ENCODE assay signal across 8 cellular contexts in genomic region chrX:18886005-18886343, GRCh38.
DNase-seq lines count a peak whose midpoint lies in the region; ATAC-seq and TF ChIP-seq lines count a peak whose summit lies in the region.

No MANE protein-coding gene starts in this region.

- peak overlapping the region; percentile 64 for H3K4me3 ChIP-seq in thoracic aorta
- no peak overlapping the region for H3K4me3 ChIP-seq in testis

- ATAC-seq in HG02885 (IDR thresholded peaks at IDR 0.05; ENCODE audit: poor library complexity, unreplicated experiment) (peak; percentile 29), thoracic aorta (ENCODE audit: insufficient number of reproducible peaks, low FRiP score, low read depth) (no peak)

- intact Hi-C loops in testis (cut with DNase I; ENCODE audit: low total_unique reads) = no loop called here

- H3K4me1 ChIP-seq in thoracic aorta (ENCODE audit: control insufficient read depth in 1 of 2, low read depth in 2 of 2) (peaks cover 14 to 53% of the 10 kb centered on the region in 2 donors), testis (peaks cover 5% of the 10 kb centered on the region)

- H3K9me3 ChIP-seq in thoracic aorta (no peaks in the 10 kb centered on the region), testis (no peaks in the 10 kb centered on the region)

- H3K36me3 ChIP-seq in thoracic aorta (no peaks in the 10 kb centered on the region), testis (ENCODE audit: low read depth, missing control alignments) (no peaks in the 10 kb centered on the region)

- no peaks in the 10 kb centered on the region for H3K27me3 ChIP-seq in thoracic aorta (replicated peaks; ENCODE audit: insufficient read depth)
- no peaks in the 10 kb centered on the region for H3K27me3 ChIP-seq in testis

- DNase-seq in NCI-H1417 (lab: John Stamatoyannopoulos, UW) = peak in 2 of 3 experiments; percentile 70 to 74
- DNase-seq in NCI-H1417 treated with DMSO at 0.1 percent for 48 hours (lab: John Stamatoyannopoulos, UW) = no peak
- DNase-seq in activated CD4-positive, CD25-positive, alpha-beta regulatory T cell treated with anti-CD3 and anti-CD28 coated beads, Interleukin-2, amount 50 U/mL, for 72 hours = peak; percentile 37
- DNase-seq in iris pigment epithelial cell (ENCODE audit: low read depth) = peak; percentile 4
- DNase-seq in thoracic aorta (ENCODE audit: low spot score) = no peak
- DNase-seq in testis = no peak
- no peak for DNase-seq in activated CD4-positive, alpha-beta T cell treated with anti-CD3 and anti-CD28 coated beads for 48 hours

- peak overlapping the region; percentile 92 to 95 for H3K27ac ChIP-seq in thoracic aorta
- peak overlapping the region in 1 of 2 donors; percentile 78 for H3K27ac ChIP-seq in testis

- 15 to 25% methylated on average over 6 to 12 of the region's 12 CpGs for WGBS in testis, 2 donors

- no peak for TF ChIP-seq CTCF in thoracic aorta (IDR thresholded peaks at IDR 0.05)
- no peak for TF ChIP-seq CTCF in testis (IDR thresholded peaks at IDR 0.05)

- TF ChIP-seq POLR2A in testis (IDR thresholded peaks at IDR 0.05) = no peak

Comparison
In these comparisons a context has a peak if more than half of its experiments do, and no peak if none do; other contexts are left out.
1. DNase-seq: peak in NCI-H1417 (2 of 3), activated CD4-positive, CD25-positive, alpha-beta regulatory T cell treated with anti-CD3 and anti-CD28 coated beads, Interleukin-2, amount 50 U/mL, for 72 hours (single experiment) and iris pigment epithelial cell (single experiment); none in NCI-H1417 treated with DMSO at 0.1 percent for 48 hours (single experiment), thoracic aorta (single experiment), testis (single experiment) and activated CD4-positive, alpha-beta T cell treated with anti-CD3 and anti-CD28 coated beads for 48 hours (single experiment).